1 cellular context compared by ENCODE assay signal in genomic region chr2:10057231-10058107, GRCh38.
A peak's percentile ranks its signal among the peaks of the same experiment; 100 is the strongest.
TF ChIP-seq lines count a peak whose summit lies in the region.

No MANE protein-coding gene starts in this region.

TF ChIP-seq in HepG2, 621 proteins besides CTCF, POLR2A, EP300 and RAD21 (continued from another document and continues in another):
- TF ChIP-seq MAZ (IDR thresholded peaks at IDR 0.05; ENCODE audit: borderline replicate concordance, low read depth, low read length) (no peak), MAZ (CRISPR knock-in tag; IDR thresholded peaks at IDR 0.05; ENCODE audit: low read depth) (no peak), ELF3 (CRISPR knock-in tag; IDR thresholded peaks at IDR 0.05) (no peak), BCLAF1 (IDR thresholded peaks at IDR 0.05) (no peak), ZNF274 (CRISPR knock-in tag; IDR thresholded peaks at IDR 0.05) (no peak), SALL1 (CRISPR knock-in tag; IDR thresholded peaks at IDR 0.05) (peak; percentile 41; the same call in 1 of the 2 replicates), ZNF776 (CRISPR knock-in tag; IDR thresholded peaks at IDR 0.05) (no peak), PAXIP1 (CRISPR knock-in tag; conservative IDR thresholded peaks at IDR 0.05) (no peak; the same call in 1 of the 2 replicates), ZBTB7B (CRISPR knock-in tag; IDR thresholded peaks at IDR 0.05) (peak; percentile 30; the same call in 1 of the 2 replicates), ZNF530 (CRISPR knock-in tag; IDR thresholded peaks at IDR 0.05; ENCODE audit: low read depth) (no peak), RAD51 (IDR thresholded peaks at IDR 0.05; ENCODE audit: borderline replicate concordance) (no peak), HDAC2 (CRISPR knock-in tag; IDR thresholded peaks at IDR 0.05) (no peak), MXD3 (CRISPR knock-in tag; IDR thresholded peaks at IDR 0.05) (no peak), MYNN (CRISPR knock-in tag; IDR thresholded peaks at IDR 0.05; ENCODE audit: low read depth) (no peak), ZBTB40 (IDR thresholded peaks at IDR 0.05) (no peak), ZBTB40 (CRISPR knock-in tag; IDR thresholded peaks at IDR 0.05) (no peak), MIER2 (CRISPR knock-in tag; IDR thresholded peaks at IDR 0.05) (no peak), RERE (CRISPR knock-in tag; IDR thresholded peaks at IDR 0.05; ENCODE audit: low read depth) (no peak), ZNF253 (CRISPR knock-in tag; IDR thresholded peaks at IDR 0.05; ENCODE audit: borderline replicate concordance) (no peak), AKNA (CRISPR knock-in tag; IDR thresholded peaks at IDR 0.05; ENCODE audit: borderline replicate concordance) (no peak), ZBTB46 (CRISPR knock-in tag; IDR thresholded peaks at IDR 0.05; ENCODE audit: borderline replicate concordance) (no peak), HES4 (CRISPR knock-in tag; IDR thresholded peaks at IDR 0.05; ENCODE audit: borderline replicate concordance) (no peak)
